Comparison of ENCODE assay signal across 8 cellular contexts in the genomic region with DNA sequence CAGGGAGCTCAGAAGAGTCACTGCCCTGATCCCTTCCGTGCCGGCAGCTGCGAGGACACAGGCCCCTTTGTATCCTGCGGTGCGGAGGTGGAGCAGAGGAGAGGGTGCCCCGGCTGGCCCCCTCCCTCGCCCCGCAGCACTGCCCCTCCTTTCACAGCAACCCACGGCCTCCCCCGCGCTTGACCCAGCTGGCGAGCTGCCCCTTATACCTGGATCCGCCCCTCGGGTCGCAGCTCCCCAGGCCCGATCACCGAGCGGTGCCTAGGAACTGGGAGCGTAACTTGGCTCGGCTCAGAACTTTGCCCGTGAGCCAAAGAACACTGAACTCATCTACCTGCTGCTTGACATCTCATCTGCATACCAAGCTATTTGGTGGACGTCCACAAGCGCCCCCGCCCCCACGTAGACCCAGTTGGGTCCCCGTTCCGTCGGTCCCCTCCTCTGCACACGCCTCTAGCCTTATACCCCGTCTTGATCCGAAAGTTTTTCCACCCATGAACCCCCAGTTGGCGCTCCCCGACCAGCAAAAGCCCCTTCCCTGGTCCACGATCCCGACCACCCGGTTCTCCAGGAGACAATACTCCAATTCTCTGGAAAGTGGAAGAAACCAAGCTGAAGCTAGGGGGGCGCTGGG. TPM values are rescaled to one million over a fixed set of nuclear protein-coding genes. Genes with fewer than 3 reads are reported as not detected.
A peak's percentile ranks its signal among the peaks of the same experiment; 100 is the strongest.
DNase-seq lines count a peak whose midpoint lies in the region; ATAC-seq and TF ChIP-seq lines count a peak whose summit lies in the region.

No MANE protein-coding gene starts in this region.

- DNase-seq in Peyer's patch (peak in 2 of 3 donors; percentile 36 to 73), astrocyte of the hippocampus (ENCODE audit: low read depth, low spot score) (peak; percentile 50), hippocampal formation (lab: John Stamatoyannopoulos, UW) (peak; percentile 74 to 77), sciatic nerve (ENCODE audit: low spot score) (peak; percentile 82), H4 (ENCODE audit: low spot score) (no peak)

- no peaks in the 10 kb centered on the region for H3K27me3 ChIP-seq in Peyer's patch

- peak; percentile 34 for ATAC-seq in GM18498 (IDR thresholded peaks at IDR 0.05; ENCODE audit: unreplicated experiment)
- peak; percentile 21 for ATAC-seq in HG02938 (IDR thresholded peaks at IDR 0.05; ENCODE audit: unreplicated experiment)
- ATAC-seq in sciatic nerve, result peak; percentile 62

- H3K9me3 ChIP-seq in Peyer's patch, result no peaks in the 10 kb centered on the region

- H3K36me3 ChIP-seq in Peyer's patch, result no peaks in the 10 kb centered on the region

- intact Hi-C loops in sciatic nerve (cut with DNase I), result no loop called here

- H3K27ac ChIP-seq in 22Rv1, result peak overlapping the region; percentile 89
- H3K27ac ChIP-seq in Peyer's patch, result peak overlapping the region; percentile 87 to 93 (median 90)

- peak in 1 of 2 donors; percentile 4 for TF ChIP-seq POLR2A in Peyer's patch (IDR thresholded peaks at IDR 0.05)

- peak overlapping the region; percentile 75 to 93 (median 86) for H3K4me3 ChIP-seq in Peyer's patch

- peaks cover 0 to 41% (median 13%) of the 10 kb centered on the region in 4 donors for H3K4me1 ChIP-seq in Peyer's patch

- TF ChIP-seq CTCF in 22Rv1 (IDR thresholded peaks at IDR 0.05) (no peak), Peyer's patch (IDR thresholded peaks at IDR 0.05) (no peak)

RNA-seq across cellular contexts. Expression of gene DNAJC14, which starts 0.7 kb away (rescaled TPM):
- total RNA-seq in Peyer's patch (10 to 100 TPM; 35.4 to 43.4 (median 43.0) TPM), sciatic nerve (23.4 TPM)
- total RNA-seq in H4 (2014; rRNA removed; shearing (Covaris generic)), result 35.6 and 43.6 TPM in 2 replicates

RNA-seq across cellular contexts. Expression of gene ORMDL2, which starts 12.2 kb away (rescaled TPM):
- total RNA-seq in Peyer's patch (10 to 100 TPM in 3 of 4 donors, 1 to 10 TPM in 1; 5.0 to 31.2 (median 24.2) TPM), sciatic nerve (25.2 TPM)
- 35.9 and 37.2 TPM in 2 replicates for total RNA-seq in H4 (2014; rRNA removed; shearing (Covaris generic))

RNA-seq across cellular contexts. Expression of gene SARNP, which starts 12.6 kb away (rescaled TPM):
- total RNA-seq in Peyer's patch (10 to 100 TPM; 21.9 to 60.2 (median 44.9) TPM), sciatic nerve (54.0 TPM)
- 131 and 170 TPM in 2 replicates for total RNA-seq in H4 (2014; rRNA removed; shearing (Covaris generic))

RNA-seq across cellular contexts. Expression of gene MMP19, which starts 12.7 kb away (rescaled TPM):
- 10 to 100 TPM in 1 of 4 donors, 1 to 10 TPM in 3; 3.3 to 44.6 (median 5.2) TPM for total RNA-seq in Peyer's patch
- total RNA-seq in sciatic nerve, result 9.1 TPM
- 0.37 and 2.0 TPM in 2 replicates for total RNA-seq in H4 (2014; rRNA removed; shearing (Covaris generic))
